ENCODE assay signal across 1 cellular context in the genomic region with DNA sequence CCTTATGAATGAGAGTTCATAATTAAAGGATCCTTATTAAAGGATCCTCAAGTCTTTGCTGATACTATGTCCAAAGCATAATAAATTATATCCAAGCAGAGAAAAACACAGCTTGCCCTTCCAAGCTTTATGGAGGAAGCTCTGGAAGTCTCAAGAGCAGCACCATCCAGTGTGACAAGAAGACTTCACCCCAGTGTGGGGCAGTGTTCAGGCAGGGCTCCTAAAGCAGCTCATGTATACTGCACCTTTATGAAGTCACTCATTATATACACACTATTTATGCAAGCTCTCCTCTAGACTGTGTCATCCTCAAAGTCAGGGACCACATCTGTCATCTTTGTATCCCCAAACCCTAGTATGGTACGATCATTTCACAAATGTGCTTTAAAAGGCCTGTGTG.
TF ChIP-seq lines count a peak whose summit lies in the region.

No MANE protein-coding gene starts in this region.

TF ChIP-seq in GM23338, 12 proteins besides CTCF, POLR2A, EP300 and RAD21:
- TF ChIP-seq STAT1 (IDR thresholded peaks at IDR 0.05; ENCODE audit: unreplicated experiment) = no peak
